15 cellular contexts compared by ENCODE assay signal in the genomic region with DNA sequence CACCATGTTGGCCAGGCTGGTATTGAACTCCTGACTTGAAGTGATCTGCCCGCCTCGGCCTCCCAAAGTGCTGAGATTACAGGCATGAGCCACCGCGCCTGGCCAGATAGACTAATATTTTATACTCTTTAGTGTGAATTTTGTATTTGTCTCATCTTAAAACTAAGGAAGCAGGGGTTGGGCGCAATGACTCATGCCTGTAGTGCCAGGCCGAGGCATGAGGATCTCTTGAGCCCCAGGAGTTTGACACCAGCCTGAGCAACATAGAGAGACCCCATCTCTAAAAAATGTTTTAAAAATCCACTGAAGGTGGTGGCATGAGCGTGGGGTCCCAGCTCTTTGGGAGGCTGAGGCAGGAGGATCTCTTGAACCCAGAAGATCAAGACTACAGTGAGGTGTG. TPM values are rescaled to one million over a fixed set of nuclear protein-coding genes. Genes with fewer than 3 reads are reported as not detected.
DNase-seq lines count a peak whose midpoint lies in the region; ATAC-seq and TF ChIP-seq lines count a peak whose summit lies in the region.
"Had no signal": no experiment of that assay in that cellular context is flagged by ENCODE, and none has a peak within 500 bp of the region (broad histone marks: within the 10 kb centered on the region; RNA-seq: fewer than 3 reads in every experiment).

No MANE protein-coding gene starts in this region.

- H3K27ac ChIP-seq in heart right ventricle (peak overlapping the region in 9 of 10 donors; percentile 9 to 86 (median 73)), brain microvascular endothelial cell (peak overlapping the region; percentile 92), lower lobe of right lung (peak overlapping the region; percentile 69), upper lobe of right lung (peak overlapping the region; percentile 52)

- H3K27me3 ChIP-seq in heart right ventricle = no peaks in the 10 kb centered on the region
- no peaks in the 10 kb centered on the region for H3K27me3 ChIP-seq in brain microvascular endothelial cell (replicated peaks)
- H3K27me3 ChIP-seq in lower lobe of right lung (ENCODE audit: low read depth) = no peaks in the 10 kb centered on the region
- no peaks in the 10 kb centered on the region for H3K27me3 ChIP-seq in upper lobe of right lung

- DNase-seq in heart right ventricle (no peak), left ventricle myocardium superior (no peak), brain microvascular endothelial cell (no peak), lower lobe of right lung (no peak), upper lobe of right lung (no peak), anterior cingulate cortex (lab: John Stamatoyannopoulos, UW) (no peak)
- DNase-seq in activated CD8-positive, alpha-beta memory T cell treated with anti-CD3 and anti-CD28 coated beads, Interleukin-2, amount 50 U/mL, for 48 hours = no peak
- DNase-seq: activated CD8-positive, alpha-beta memory T cell treated with anti-CD3 and anti-CD28 coated beads, Interleukin-2, amount 50 U/mL, for 4 hours; activated naive CD8-positive, alpha-beta T cell treated with anti-CD3 and anti-CD28 coated beads for 36 hours; kidney glomerular epithelial cell; NCI-H146; NCI-H748 treated with DMSO at 0.1 percent for 48 hours; substantia nigra had no signal

- H3K4me3 ChIP-seq in heart right ventricle (no peak overlapping the region), brain microvascular endothelial cell (ENCODE audit: low read depth, low read length) (no peak overlapping the region), lower lobe of right lung (no peak overlapping the region), upper lobe of right lung (no peak overlapping the region)

- TF ChIP-seq CTCF in heart right ventricle (IDR thresholded peaks at IDR 0.05) = no peak
- TF ChIP-seq CTCF in brain microvascular endothelial cell (IDR thresholded peaks at IDR 0.05; ENCODE audit: low read depth, low read length, missing control alignments) = no peak
- no peak for TF ChIP-seq CTCF in lower lobe of right lung (IDR thresholded peaks at IDR 0.05)
- TF ChIP-seq CTCF in upper lobe of right lung (IDR thresholded peaks at IDR 0.05) = no peak

- H3K9me3 ChIP-seq in heart right ventricle (no peaks in the 10 kb centered on the region), lower lobe of right lung (no peaks in the 10 kb centered on the region), upper lobe of right lung (no peaks in the 10 kb centered on the region)

- no peak for ATAC-seq in heart right ventricle
- ATAC-seq in left ventricle myocardium superior = no peak
- ATAC-seq in lower lobe of right lung = peak in 1 of 2 donors; percentile 20
- no peak for ATAC-seq in upper lobe of right lung
- no peak for ATAC-seq in HG02870 (IDR thresholded peaks at IDR 0.05; ENCODE audit: unreplicated experiment)
- ATAC-seq: sciatic nerve had no signal

- H3K36me3 ChIP-seq in heart right ventricle (peaks cover 0 to 63% (median 15%) of the 10 kb centered on the region in 9 donors), brain microvascular endothelial cell (replicated peaks) (peaks cover 28% of the 10 kb centered on the region), lower lobe of right lung (peaks cover 45% of the 10 kb centered on the region), upper lobe of right lung (peaks cover 37% of the 10 kb centered on the region)

- WGBS in heart right ventricle, 2 donors = 93 to 96% methylated on average over 7 of the region's 7 CpGs

- intact Hi-C loops in heart right ventricle (cut with DNase I) = loop anchor here in 2 of 10 donors (5.0 to 10.0 kb wide), 2 partner anchors 114 to 1599 kb away; a partner anchor contains a TSS
- intact Hi-C loops in left ventricle myocardium superior (cut with micrococcal nuclease) = no loop called here
- intact Hi-C loops in lower lobe of right lung (cut with DNase I) = no loop called here
- intact Hi-C loops in upper lobe of right lung (cut with DNase I) = no loop called here

- H3K4me1 ChIP-seq in heart right ventricle (peaks cover 9 to 69% (median 54%) of the 10 kb centered on the region in 9 donors), lower lobe of right lung (peaks cover 43% of the 10 kb centered on the region), upper lobe of right lung (peaks cover 29% of the 10 kb centered on the region)

- in situ Hi-C loops in brain microvascular endothelial cell (cut with HindIII; ENCODE audit: low pct_ligation_motif_present, low sequenced_read_pairs) = no loop called here

RNA-seq across cellular contexts. Expression of a gene that starts 9.0 kb away (rescaled TPM):
- 100 to 1,000 TPM; 413 to 777 (median 634) TPM for total RNA-seq in heart right ventricle
- 100 to 1,000 TPM; 173 to 331 TPM for polyA plus RNA-seq in heart right ventricle
- 387 TPM for total RNA-seq in left ventricle myocardium superior
- total RNA-seq in lower lobe of right lung = 437 TPM
- total RNA-seq in upper lobe of right lung = 432 TPM
